Comparison of ENCODE assay signal across 13 cellular contexts in the genomic region with DNA sequence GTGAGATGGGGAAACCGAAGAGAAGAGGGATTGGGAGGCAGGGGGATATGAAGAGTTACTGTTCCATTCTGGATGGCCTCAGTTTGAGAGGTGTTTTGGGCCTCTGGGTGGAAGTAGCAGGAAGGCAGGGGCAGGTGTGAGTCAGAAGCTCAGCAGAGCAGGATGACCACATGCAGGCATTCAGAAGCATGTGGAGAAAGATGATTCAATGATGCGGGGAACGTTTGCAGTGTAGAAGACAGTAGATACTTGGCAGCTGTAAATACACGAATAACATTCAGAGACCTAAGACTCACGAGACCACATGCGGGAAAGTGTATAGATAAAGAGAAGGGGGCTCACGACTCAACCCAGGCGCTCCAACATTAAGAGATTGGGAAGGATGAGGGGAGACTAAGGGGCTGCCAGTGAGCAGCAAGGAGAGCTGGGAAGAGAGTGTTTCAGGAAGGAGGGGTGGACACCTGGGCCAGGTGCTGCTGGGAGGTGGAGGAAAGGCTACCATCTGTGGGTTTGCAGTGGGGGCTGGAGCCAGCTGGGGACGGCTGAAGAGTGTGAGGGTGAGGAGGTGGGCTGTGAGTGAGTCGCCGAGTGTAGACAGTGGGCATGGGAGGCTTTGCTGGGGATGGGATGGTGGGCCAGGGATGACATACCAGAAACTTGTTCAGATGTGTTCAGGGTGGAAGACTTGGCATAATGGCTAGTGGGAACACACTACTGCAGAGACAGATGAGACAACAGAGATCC. TPM values are rescaled to one million over a fixed set of nuclear protein-coding genes. Genes with fewer than 3 reads are reported as not detected.
A peak's percentile ranks its signal among the peaks of the same experiment; 100 is the strongest.
DNase-seq lines count a peak whose midpoint lies in the region; ATAC-seq and TF ChIP-seq lines count a peak whose summit lies in the region.
"Had no signal": no experiment of that assay in that cellular context is flagged by ENCODE, and none has a peak within 500 bp of the region (broad histone marks: within the 10 kb centered on the region; RNA-seq: fewer than 3 reads in every experiment).

No MANE protein-coding gene starts in this region.

- intact Hi-C loops in sciatic nerve (cut with DNase I), result loop anchor here (5.0 kb wide), 2 partner anchors 127 to 227 kb away; no protein-coding TSS in a partner anchor

- no peaks in the 10 kb centered on the region for H3K36me3 Mint-ChIP-seq in endothelial cell (ENCODE audit: low read depth, unreplicated experiment)

- DNase-seq in GM03348 (ENCODE audit: low spot score) (peak; percentile 85), fibroblast of the aortic adventitia (ENCODE audit: low read depth) (peak; percentile 48), sciatic nerve (ENCODE audit: low spot score) (peak; percentile 19), endothelial cell (ENCODE audit: low spot score) (no peak), midbrain (lab: John Stamatoyannopoulos, UW) (no peak), HuH-7.5 (ENCODE audit: low spot score) (no peak)
- no peak for DNase-seq in activated CD4-positive, CD25-positive, alpha-beta regulatory T cell (lab: John Stamatoyannopoulos, UW)
- DNase-seq: Calu3, mesendoderm, NCI-H510A had no signal

- H3K4me1 Mint-ChIP-seq in endothelial cell (ENCODE audit: unreplicated experiment), result peaks cover 4% of the 10 kb centered on the region

- H3K27me3 Mint-ChIP-seq in endothelial cell (ENCODE audit: unreplicated experiment), result peaks cover 4% of the 10 kb centered on the region

- H3K4me3 Mint-ChIP-seq in endothelial cell (ENCODE audit: unreplicated experiment), result no peak overlapping the region

- no peak overlapping the region for H3K4me3 ChIP-seq in fibroblast of the aortic adventitia (ENCODE audit: low read depth, low read length)
- H3K4me3 ChIP-seq: SK-N-MC had no signal

- TF ChIP-seq CTCF in fibroblast of the aortic adventitia (IDR thresholded peaks at IDR 0.05; ENCODE audit: insufficient read depth, low read length) (no peak), endothelial cell (IDR thresholded peaks at IDR 0.05; ENCODE audit: unreplicated experiment) (no peak)

- H3K9me3 Mint-ChIP-seq in endothelial cell (ENCODE audit: unreplicated experiment), result no peaks in the 10 kb centered on the region

- no peak overlapping the region for H3K27ac Mint-ChIP-seq in endothelial cell (ENCODE audit: unreplicated experiment)

- ATAC-seq in SK-N-SH treated with all-trans-retinoic acid at 6 μM for 48 hours (peak; percentile 12; the same call in 1 of the 3 replicates), sciatic nerve (no peak)

TF ChIP-seq in SK-N-SH treated with all-trans-retinoic acid at 6 μM for 48 hours, 23 proteins besides CTCF, POLR2A, EP300 and RAD21:
- no peak for TF ChIP-seq TOX (CRISPR knock-in tag; IDR thresholded peaks at IDR 0.05; ENCODE audit: borderline replicate concordance)
- TF ChIP-seq, protein P1, sequence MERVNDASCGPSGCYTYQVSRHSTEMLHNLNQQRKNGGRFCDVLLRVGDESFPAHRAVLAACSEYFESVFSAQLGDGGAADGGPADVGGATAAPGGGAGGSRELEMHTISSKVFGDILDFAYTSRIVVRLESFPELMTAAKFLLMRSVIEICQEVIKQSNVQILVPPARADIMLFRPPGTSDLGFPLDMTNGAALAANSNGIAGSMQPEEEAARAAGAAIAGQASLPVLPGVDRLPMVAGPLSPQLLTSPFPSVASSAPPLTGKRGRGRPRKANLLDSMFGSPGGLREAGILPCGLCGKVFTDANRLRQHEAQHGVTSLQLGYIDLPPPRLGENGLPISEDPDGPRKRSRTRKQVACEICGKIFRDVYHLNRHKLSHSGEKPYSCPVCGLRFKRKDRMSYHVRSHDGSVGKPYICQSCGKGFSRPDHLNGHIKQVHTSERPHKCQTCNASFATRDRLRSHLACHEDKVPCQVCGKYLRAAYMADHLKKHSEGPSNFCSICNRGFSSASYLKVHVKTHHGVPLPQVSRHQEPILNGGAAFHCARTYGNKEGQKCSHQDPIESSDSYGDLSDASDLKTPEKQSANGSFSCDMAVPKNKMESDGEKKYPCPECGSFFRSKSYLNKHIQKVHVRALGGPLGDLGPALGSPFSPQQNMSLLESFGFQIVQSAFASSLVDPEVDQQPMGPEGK (CRISPR knock-in tag; IDR thresholded peaks at IDR 0.05; ENCODE audit: borderline replicate concordance), result no peak

RNA-seq across cellular contexts. Expression of a gene that starts 5.8 kb away (rescaled TPM):
- not detected in 2 replicates for total RNA-seq in fibroblast of the aortic adventitia (ENCODE audit: low replicate concordance)
- total RNA-seq in sciatic nerve, result not detected
- total RNA-seq in endothelial cell (ENCODE audit: unreplicated experiment), result not detected
- total RNA-seq: skeletal muscle tissue had no signal

RNA-seq across cellular contexts. Expression of a gene that starts 28.7 kb away (rescaled TPM):
- 96.0 and 188 TPM in 2 replicates for total RNA-seq in fibroblast of the aortic adventitia (ENCODE audit: low replicate concordance)
- total RNA-seq in sciatic nerve, result 104 TPM
- 6.9 TPM for total RNA-seq in endothelial cell (ENCODE audit: unreplicated experiment)

RNA-seq across cellular contexts. Expression of a gene that starts 57.5 kb away (rescaled TPM):
- total RNA-seq in fibroblast of the aortic adventitia (ENCODE audit: low replicate concordance) (6.1 and 13.0 TPM in 2 replicates), sciatic nerve (41.6 TPM), endothelial cell (ENCODE audit: unreplicated experiment) (27.9 TPM)
- total RNA-seq: Calu3 had no signal

Comparison
In these comparisons a context has a peak if more than half of its experiments do, and no peak if none do; other contexts are left out.
1. DNase-seq: peak in GM03348 (single experiment), fibroblast of the aortic adventitia (single experiment) and sciatic nerve (single experiment); none in activated CD4-positive, CD25-positive, alpha-beta regulatory T cell (0 of 4), endothelial cell (single experiment), midbrain (single experiment) and HuH-7.5 (single experiment).
2. RNA of a gene that starts 28.7 kb away (total RNA-seq): 104 TPM in sciatic nerve (single experiment) and 96.0 to 188 TPM in fibroblast of the aortic adventitia; 6.9 TPM in endothelial cell (single experiment); every median in the first group is over 10 times any median in the second.